In the genomic region with DNA sequence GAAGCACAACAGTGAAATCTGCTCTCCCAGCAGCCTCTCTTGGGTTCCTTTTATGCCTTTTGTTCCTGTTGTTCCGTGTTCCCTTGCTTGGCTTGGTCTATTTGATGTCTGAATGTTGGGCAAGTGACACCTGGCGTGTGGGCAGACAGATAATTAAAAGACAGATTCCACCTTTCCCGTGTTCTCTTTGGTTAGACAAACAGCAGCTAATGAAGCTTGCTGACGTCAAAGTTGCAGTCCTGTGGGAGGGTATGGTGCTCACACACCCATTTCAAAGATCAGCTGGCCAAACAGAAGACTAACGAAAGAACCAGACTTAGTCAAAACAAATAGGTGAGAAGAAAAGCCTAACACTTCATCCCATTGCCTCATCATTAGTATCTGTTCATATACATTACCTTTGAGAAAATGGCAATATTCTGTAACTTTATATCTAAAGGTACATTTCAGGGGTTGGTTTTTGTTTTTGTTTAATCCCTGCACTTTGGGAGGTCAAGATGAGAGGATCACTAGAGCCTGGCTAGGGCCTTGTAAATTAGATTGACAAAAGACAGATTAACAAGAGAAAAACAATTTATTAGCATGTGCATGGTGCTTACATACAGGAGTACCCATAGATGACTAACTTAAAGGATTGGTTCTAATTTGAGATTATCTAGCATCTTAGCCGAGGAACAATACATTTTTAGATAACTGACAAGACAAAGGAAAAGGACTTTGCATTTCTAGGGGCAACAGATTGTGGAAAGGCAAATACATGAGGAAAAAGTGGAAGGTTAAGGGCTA, we compare ENCODE assay signal across 16 cellular contexts. TPM values are rescaled to one million over a fixed set of nuclear protein-coding genes. Genes with fewer than 3 reads are reported as not detected.
DNase-seq lines count a peak whose midpoint lies in the region; ATAC-seq, FAIRE-seq and TF ChIP-seq lines count a peak whose summit lies in the region.
"Had no signal": no experiment of that assay in that cellular context is flagged by ENCODE, and none has a peak within 500 bp of the region (broad histone marks: within the 10 kb centered on the region; RNA-seq: fewer than 3 reads in every experiment).

No MANE protein-coding gene starts in this region.

- no peaks in the 10 kb centered on the region for H3K9me3 ChIP-seq in Loucy (ENCODE audit: insufficient read depth, low read depth, low read length)
- no peaks in the 10 kb centered on the region for H3K9me3 ChIP-seq in ascending aorta
- H3K9me3 ChIP-seq: body of pancreas had no signal

- 0 out of 2 replicates have a peak overlapping the region, but pooled peaks have one; percentile 11 for H2AFZ ChIP-seq in Loucy (ENCODE audit: low read length)

- H3K4me1 ChIP-seq in Loucy (ENCODE audit: insufficient read depth, low read length, poor library complexity, severe bottlenecking), result peaks cover 52% of the 10 kb centered on the region
- H3K4me1 ChIP-seq in ascending aorta, result no peaks in the 10 kb centered on the region
- H3K4me1 ChIP-seq: body of pancreas had no signal

- no peaks in the 10 kb centered on the region for H3K36me3 ChIP-seq in Loucy (ENCODE audit: insufficient read depth, low read length)
- H3K36me3 ChIP-seq in ascending aorta, result no peaks in the 10 kb centered on the region
- H3K36me3 ChIP-seq in H7 (replicated peaks; ENCODE audit: control insufficient read depth, insufficient read depth, low read length), result no peaks in the 10 kb centered on the region

- intact Hi-C loops in ascending aorta (cut with DNase I), result no loop called here

- FAIRE-seq in islet of Langerhans (lab: Jason Lieb, UNC), result peak; percentile 33

- TF ChIP-seq CTCF in Loucy (conservative IDR thresholded peaks at IDR 0.05; ENCODE audit: low read length) (no peak), ascending aorta (IDR thresholded peaks at IDR 0.05) (no peak)

- H3K4me3 ChIP-seq in Loucy (ENCODE audit: low read length, poor library complexity, severe bottlenecking), result no peak overlapping the region
- H3K4me3 ChIP-seq in ascending aorta, result no peak overlapping the region
- H3K4me3 ChIP-seq in H7 (ENCODE audit: insufficient read depth, low read depth, low read length), result no peak overlapping the region
- H3K4me3 ChIP-seq: body of pancreas had no signal

- H3F3A ChIP-seq in Loucy (ENCODE audit: low read depth), result no peaks in the 10 kb centered on the region

- no peaks in the 10 kb centered on the region for H3K9me2 ChIP-seq in Loucy (replicated peaks; ENCODE audit: low read depth, low read length)

- ATAC-seq in GM18870 (IDR thresholded peaks at IDR 0.05; ENCODE audit: unreplicated experiment) (peak; percentile 31), HG02588 (IDR thresholded peaks at IDR 0.05; ENCODE audit: unreplicated experiment) (peak; percentile 54), HG02763 (IDR thresholded peaks at IDR 0.05; ENCODE audit: unreplicated experiment) (no peak)
- ATAC-seq: body of pancreas had no signal

- no peak overlapping the region for H3K27ac ChIP-seq in ascending aorta
- H3K27ac ChIP-seq: body of pancreas, C4-2B had no signal

- H3K79me2 ChIP-seq in Loucy (ENCODE audit: insufficient read depth, low read length), result no peaks in the 10 kb centered on the region

- H3K27me3 ChIP-seq in Loucy (ENCODE audit: insufficient read depth, low read length, poor library complexity, severe bottlenecking), result no peaks in the 10 kb centered on the region
- no peaks in the 10 kb centered on the region for H3K27me3 ChIP-seq in ascending aorta
- no peaks in the 10 kb centered on the region for H3K27me3 ChIP-seq in H7 (ENCODE audit: control insufficient read depth, insufficient read depth, low read length)
- H3K27me3 ChIP-seq: body of pancreas had no signal

- H3K4me2 ChIP-seq in Loucy (ENCODE audit: low read depth, low read length, poor library complexity, severe bottlenecking), result peak overlapping the region; percentile 36

- H3K9ac ChIP-seq in Loucy (ENCODE audit: low read depth, low read length, poor library complexity, severe bottlenecking), result no peak overlapping the region

- no peaks in the 10 kb centered on the region for H4K20me1 ChIP-seq in Loucy (ENCODE audit: insufficient read depth, low read length, poor library complexity, severe bottlenecking)

- DNase-seq in effector CD4-positive, alpha-beta T cell, result no peak
- DNase-seq in ascending aorta (ENCODE audit: low spot score in 2 of 2) (no peak), H7 (no peak)
- DNase-seq: activated gamma-delta T cell; effector CD8-positive, alpha-beta T cell; GOT3; NCI-H1436; NK-92 treated with Interleukin-12 subunit alpha and Interleukin-12 subunit beta, amount 100 ng/mL, for 24 hours; substantia nigra had no signal

RNA-seq across cellular contexts. Expression of gene TNFRSF21, which starts 48.9 kb away (rescaled TPM):
- 1.8 TPM for total RNA-seq in ascending aorta
- total RNA-seq in H7 (2014; rRNA removed; shearing (Covaris generic)), result 47.5 and 50.8 TPM in 2 replicates

Comparison
In these comparisons a context has a peak if more than half of its experiments do, and no peak if none do; other contexts are left out.
1. RNA of gene TNFRSF21, which starts 48.9 kb away (total RNA-seq): 47.5 to 50.8 TPM in H7; 1.8 TPM in ascending aorta (single experiment); every median in the first group is over 10 times any median in the second.